17 cellular contexts compared by ENCODE assay signal in genomic region chr5:68538886-68539420, GRCh38.
"Had no signal": no experiment of that assay in that cellular context is flagged by ENCODE, and none has a peak within 500 bp of the region (broad histone marks: within the 10 kb centered on the region; RNA-seq: fewer than 3 reads in every experiment).

No MANE protein-coding gene starts in this region.

- DNase-seq: activated CD4-positive, alpha-beta T cell treated with anti-CD3 and anti-CD28 coated beads for 48 hours; activated CD8-positive, alpha-beta T cell treated with anti-CD3 and anti-CD28 coated beads, Interleukin-2, amount 10 ng/mL, durations not matched to agents 7 days and 5 days; activated gamma-delta T cell treated with Interleukin-2 at 50 U/mL for 16 hours; aorta; heart right ventricle; nephron progenitor cell; occipital lobe; spleen; stimulated activated CD4-positive, alpha-beta T cell treated with anti-CD3 and anti-CD28 coated beads, Interleukin-4, amount 100 ng/mL, for 1 hour; stimulated activated naive CD4-positive, alpha-beta T cell treated with Interleukin-2 at 50 U/mL for 16 hours; T-helper 2 cell; upper lobe of left lung had no signal

- H3K4me3 ChIP-seq: heart right ventricle, spleen, thoracic aorta, upper lobe of left lung had no signal

- H3K27ac Mint-ChIP-seq: activated CD8-positive, alpha-beta T cell treated with anti-CD3 and anti-CD28 coated beads, Interleukin-2, amount 10 ng/mL, durations not matched to agents 7 days and 5 days; memory B cell; nephron progenitor cell had no signal

- H3K36me3 Mint-ChIP-seq: activated naive CD4-positive, alpha-beta T cell treated with anti-CD3 and anti-CD28 coated beads, Interleukin-2, amount 50 U/mL, for 72 hours; brain; memory B cell had no signal

- H3K36me3 ChIP-seq: heart right ventricle, spleen, thoracic aorta, upper lobe of left lung had no signal

- H3K27me3 ChIP-seq: upper lobe of left lung had no signal

- H3K9me3 Mint-ChIP-seq: activated naive CD4-positive, alpha-beta T cell treated with anti-CD3 and anti-CD28 coated beads, Interleukin-2, amount 50 U/mL, for 72 hours; brain; memory B cell; nephron progenitor cell had no signal

- H3K4me1 ChIP-seq: upper lobe of left lung had no signal

- H3K9me3 ChIP-seq: heart right ventricle, spleen, thoracic aorta, upper lobe of left lung had no signal

- H3K4me3 Mint-ChIP-seq: activated CD8-positive, alpha-beta T cell treated with anti-CD3 and anti-CD28 coated beads, Interleukin-2, amount 10 ng/mL, durations not matched to agents 7 days and 5 days; brain; memory B cell; nephron progenitor cell had no signal

- ATAC-seq: activated CD8-positive, alpha-beta T cell treated with anti-CD3 and anti-CD28 coated beads, Interleukin-2, amount 10 ng/mL, durations not matched to agents 7 days and 5 days; activated naive CD4-positive, alpha-beta T cell treated with anti-CD3 and anti-CD28 coated beads, Interleukin-2, amount 50 U/mL, for 72 hours; heart right ventricle had no signal

- H3K27ac ChIP-seq: epithelial cell of prostate, heart right ventricle, spleen, thoracic aorta, upper lobe of left lung had no signal
